ENCODE assay signal across 8 cellular contexts in the genomic region with DNA sequence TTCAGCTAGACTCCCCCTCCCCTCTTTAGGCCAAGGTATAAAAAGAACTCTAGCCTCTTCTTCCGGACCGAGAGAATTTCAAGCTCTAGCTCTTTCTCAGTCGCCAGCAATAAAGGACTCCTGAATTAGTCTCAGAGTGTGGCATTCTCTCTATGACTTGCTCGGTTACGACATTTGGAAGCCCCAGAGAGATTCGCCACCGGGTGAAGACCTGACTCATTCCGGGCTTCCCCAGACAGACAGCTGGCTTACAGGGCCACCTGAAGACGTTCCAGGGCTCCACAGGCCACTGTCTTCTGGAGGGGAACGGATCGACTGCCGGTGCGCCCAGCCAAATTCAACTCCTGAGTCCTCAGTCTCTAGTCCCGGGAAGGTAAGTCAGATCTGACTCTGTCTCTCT.
DNase-seq lines count a peak whose midpoint lies in the region; ATAC-seq and TF ChIP-seq lines count a peak whose summit lies in the region.

A gene (plus strand): TSS at position 234 of the 400 bp plus-strand sequence. CDS start 15,510 bp downstream, outside the sequence.

- H3K9ac ChIP-seq in adipocyte (ENCODE audit: low read length) = peak within 1 kb of the TSS; percentile 73

- no peak for TF ChIP-seq CTCF in AG10803 (conservative IDR thresholded peaks at IDR 0.05; ENCODE audit: low read length)

- peaks cover 8% of the 10 kb centered on the region for H3K27me3 ChIP-seq in adipocyte (replicated peaks; ENCODE audit: control insufficient read depth, insufficient read depth, low read length)

- DNase-seq in AG10803 (ENCODE audit: low read depth) (peak; percentile 49), adipocyte (ENCODE audit: low read depth) (no peak), SHP77 treated with DMSO at 0.1 percent for 48 hours (lab: John Stamatoyannopoulos, UW) (no peak), NCI-H1436 (lab: John Stamatoyannopoulos, UW) (no peak), NCI-H748 (lab: John Stamatoyannopoulos, UW; ENCODE audit: unreplicated experiment) (no peak)
- peak; percentile 14 to 18 for DNase-seq in stimulated activated CD4-positive, alpha-beta T cell treated with anti-CD3 and anti-CD28 coated beads, Interleukin-4, amount 100 ng/mL, for 48 hours (ENCODE audit: low read depth in 2 of 2)

- H3K4me3 ChIP-seq in AG10803 (ENCODE audit: low read length) (no peak within 1 kb of the TSS), adipocyte (ENCODE audit: low read length) (peak within 1 kb of the TSS; percentile 75)

- no peaks in the 10 kb centered on the region for H3K9me3 ChIP-seq in adipocyte (ENCODE audit: control insufficient read depth, low read length)

- ATAC-seq in GM19023 (IDR thresholded peaks at IDR 0.05; ENCODE audit: unreplicated experiment) (peak; percentile 92), HG03064 (IDR thresholded peaks at IDR 0.05; ENCODE audit: low read depth, unreplicated experiment) (peak; percentile 96)

- peaks cover 21% of the 10 kb centered on the region for H3K4me1 ChIP-seq in adipocyte (ENCODE audit: control insufficient read depth, insufficient read depth, low read length)

- H3K36me3 ChIP-seq in adipocyte (ENCODE audit: control insufficient read depth, insufficient read depth, low read length, severe bottlenecking) = no peaks in the 10 kb centered on the region

Comparison
In these comparisons a context has a peak if more than half of its experiments do, and no peak if none do; other contexts are left out.
1. DNase-seq: peak in AG10803 (single experiment) and stimulated activated CD4-positive, alpha-beta T cell treated with anti-CD3 and anti-CD28 coated beads, Interleukin-4, amount 100 ng/mL, for 48 hours (2 of 2); none in adipocyte (single experiment), SHP77 treated with DMSO at 0.1 percent for 48 hours (single experiment), NCI-H1436 (single experiment) and NCI-H748 (single experiment).